Comparison of ENCODE assay signal across 17 cellular contexts in genomic region chr9:134191455-134192209, GRCh38. TPM values are rescaled to one million over a fixed set of nuclear protein-coding genes. Genes with fewer than 3 reads are reported as not detected.
"Had no signal": no experiment of that assay in that cellular context is flagged by ENCODE, and none has a peak within 500 bp of the region (broad histone marks: within the 10 kb centered on the region; RNA-seq: fewer than 3 reads in every experiment).

No MANE protein-coding gene starts in this region.

- H3K36me3 ChIP-seq: neutrophil, right atrium auricular region, suprapubic skin had no signal

- H3K36me3 Mint-ChIP-seq: activated naive CD8-positive, alpha-beta T cell; immature natural killer cell; naive thymus-derived CD4-positive, alpha-beta T cell; T-cell; type B pancreatic cell had no signal

- ATAC-seq: activated CD4-positive, alpha-beta T cell treated with anti-CD3 and anti-CD28 coated beads for 36 hours; activated T-cell treated with anti-CD3 and anti-CD28 coated beads, Interleukin-2, amount 50 U/mL, for 4 hours; foreskin keratinocyte; mucosa of descending colon; naive thymus-derived CD4-positive, alpha-beta T cell; T-cell had no signal

- H3K4me3 Mint-ChIP-seq: activated CD4-positive, alpha-beta memory T cell treated with anti-CD3 and anti-CD28 coated beads, Interleukin-2, amount 10 ng/mL, durations not matched to agents 7 days and 5 days; activated CD4-positive, alpha-beta T cell treated with anti-CD3 and anti-CD28 coated beads for 36 hours; activated naive CD8-positive, alpha-beta T cell; activated T-cell treated with anti-CD3 and anti-CD28 coated beads, Interleukin-2, amount 50 U/mL, for 4 hours; immature natural killer cell; naive thymus-derived CD4-positive, alpha-beta T cell; stimulated activated naive CD8-positive, alpha-beta T cell treated with anti-CD3 and anti-CD28 coated beads, Interleukin-15, Interleukin-2, amounts not matched to agents 100 ng/mL and 50 ng/mL, for 24 hours; T-cell; type B pancreatic cell had no signal

- H3K27ac Mint-ChIP-seq: activated CD4-positive, alpha-beta memory T cell treated with anti-CD3 and anti-CD28 coated beads, Interleukin-2, amount 10 ng/mL, durations not matched to agents 7 days and 5 days; activated CD4-positive, alpha-beta T cell treated with anti-CD3 and anti-CD28 coated beads for 36 hours; activated naive CD8-positive, alpha-beta T cell; immature natural killer cell; stimulated activated naive CD8-positive, alpha-beta T cell treated with anti-CD3 and anti-CD28 coated beads, Interleukin-15, Interleukin-2, amounts not matched to agents 100 ng/mL and 50 ng/mL, for 24 hours; T-cell; type B pancreatic cell had no signal

- H3K27me3 Mint-ChIP-seq: activated CD4-positive, alpha-beta T cell treated with anti-CD3 and anti-CD28 coated beads for 36 hours; activated naive CD8-positive, alpha-beta T cell; T-cell had no signal

- DNase-seq: activated CD4-positive, alpha-beta memory T cell treated with anti-CD3 and anti-CD28 coated beads, Interleukin-2, amount 10 ng/mL, durations not matched to agents 7 days and 5 days; activated CD4-positive, alpha-beta T cell treated with anti-CD3 and anti-CD28 coated beads for 36 hours; activated gamma-delta T cell; activated T-cell treated with anti-CD3 and anti-CD28 coated beads, Interleukin-2, amount 50 U/mL, for 4 hours; effector CD8-positive, alpha-beta T cell; foreskin keratinocyte; immature natural killer cell; mammary epithelial cell; naive thymus-derived CD4-positive, alpha-beta T cell; T-cell had no signal

- H3K4me1 ChIP-seq: foreskin keratinocyte had no signal

- H3K9me3 Mint-ChIP-seq: activated CD4-positive, alpha-beta memory T cell treated with anti-CD3 and anti-CD28 coated beads, Interleukin-2, amount 10 ng/mL, durations not matched to agents 7 days and 5 days; activated T-cell treated with anti-CD3 and anti-CD28 coated beads, Interleukin-2, amount 50 U/mL, for 4 hours; immature natural killer cell; naive thymus-derived CD4-positive, alpha-beta T cell; stimulated activated naive CD8-positive, alpha-beta T cell treated with anti-CD3 and anti-CD28 coated beads, Interleukin-15, Interleukin-2, amounts not matched to agents 100 ng/mL and 50 ng/mL, for 24 hours; T-cell; type B pancreatic cell had no signal

- H3K27me3 ChIP-seq: right atrium auricular region had no signal

- H3K27ac ChIP-seq: foreskin keratinocyte, neutrophil, right atrium auricular region, suprapubic skin had no signal

- H3K9me3 ChIP-seq: mucosa of descending colon, neutrophil, right atrium auricular region, suprapubic skin had no signal

- H3K4me3 ChIP-seq: mucosa of descending colon, right atrium auricular region, suprapubic skin had no signal

RNA-seq across cellular contexts. Expression of gene RNU6ATAC, which starts 27.3 kb away (rescaled TPM):
- total RNA-seq: foreskin keratinocyte, right atrium auricular region, suprapubic skin had no signal
- polyA plus RNA-seq: foreskin keratinocyte; immature natural killer cell; mammary epithelial cell; naive thymus-derived CD4-positive, alpha-beta T cell had no signal
